In genomic region chr12:56985714-56986113, GRCh38 we compare ENCODE assay signal across 1 cellular context.
TF ChIP-seq lines count a peak whose summit lies in the region.
"Not testable (repeated sequence)": the region's sequence is repeated elsewhere in the genome, so short reads cannot be mapped to it uniquely, and the experiment has no call there.

No MANE protein-coding gene starts in this region.

TF ChIP-seq in K562, 482 proteins besides CTCF, POLR2A, EP300 and RAD21:
- TF ChIP-seq JUND (IDR thresholded peaks at IDR 0.05; ENCODE audit: borderline replicate concordance, low read depth, low read length) (peak; percentile 25; the same call in 1 of the 2 replicates), ATF7 (IDR thresholded peaks at IDR 0.05) (peak; percentile 36; the same call in 1 of the 2 replicates), CTBP1 (IDR thresholded peaks at IDR 0.05; ENCODE audit: borderline replicate concordance) (peak; percentile 49; the same call in 1 of the 2 replicates), SMARCE1 (IDR thresholded peaks at IDR 0.05) (peak; percentile 57), SMARCA4 (IDR thresholded peaks at IDR 0.05) (peak; percentile 16; the same call in 1 of the 2 replicates), FOSL1 (tag; conservative IDR thresholded peaks at IDR 0.05) (peak; percentile 78)
- not testable (repeated sequence) for TF ChIP-seq JUND (tag; IDR thresholded peaks at IDR 0.05; ENCODE audit: borderline replicate concordance, low read depth, low read length)
- TF ChIP-seq, protein P1, sequence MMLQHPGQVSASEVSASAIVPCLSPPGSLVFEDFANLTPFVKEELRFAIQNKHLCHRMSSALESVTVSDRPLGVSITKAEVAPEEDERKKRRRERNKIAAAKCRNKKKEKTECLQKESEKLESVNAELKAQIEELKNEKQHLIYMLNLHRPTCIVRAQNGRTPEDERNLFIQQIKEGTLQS (IDR thresholded peaks at IDR 0.05), result peak; percentile 87
- TF ChIP-seq, protein P1 (CRISPR knock-in tag; conservative IDR thresholded peaks at IDR 0.05), result not testable (repeated sequence)
TF ChIP-seq in K562: peak in this region for 7; not testable (repeated sequence) for 475.
